Comparison of ENCODE assay signal across 8 cellular contexts in genomic region chr14:64232095-64232830, GRCh38.
A peak's percentile ranks its signal among the peaks of the same experiment; 100 is the strongest.
DNase-seq lines count a peak whose midpoint lies in the region; ATAC-seq, FAIRE-seq and TF ChIP-seq lines count a peak whose summit lies in the region.

No MANE protein-coding gene starts in this region.

- ATAC-seq in PC-3 (peak; percentile 89), GM19328 (IDR thresholded peaks at IDR 0.05; ENCODE audit: unreplicated experiment) (no peak)

- peak overlapping the region; percentile 48 for H3K4me2 ChIP-seq in PC-3 (ENCODE audit: low read length)

- TF ChIP-seq EP300 in transverse colon (IDR thresholded peaks at IDR 0.05; ENCODE audit: low read depth) = no peak

- intact Hi-C loops in PC-3 (cut with micrococcal nuclease) = loop anchor here (5.0 kb wide), 1 partner anchor 60 kb away; the partner anchor contains the start of gene ESR2
- intact Hi-C loops in transverse colon (cut with DNase I; ENCODE audit: low total_unique reads) = no loop called here

- H3K27ac ChIP-seq in ACC112 (ENCODE audit: low read depth, low read length) (peak overlapping the region; percentile 91), PC-3 (ENCODE audit: low read length) (peak overlapping the region; percentile 57), transverse colon (peak overlapping the region in 3 of 4 donors; percentile 6 to 20 (median 10))

- POLR2A ChIA-PET in PC-3 (lab: Charles Lee; ENCODE audit: unreplicated experiment) = no interaction called here

- BruUV-seq in PC-3 (replicated peaks; lab: Mats Ljungman, UMichigan) = no TSS peak

- H3K79me2 ChIP-seq in ACC112 (ENCODE audit: control insufficient read depth, insufficient read depth, low read length, unreplicated experiment) (no peaks in the 10 kb centered on the region), PC-3 (ENCODE audit: low read length) (no peaks in the 10 kb centered on the region)

- H2AFZ ChIP-seq in ACC112 (ENCODE audit: low read length, unreplicated experiment) = no peak overlapping the region
- no peak overlapping the region for H2AFZ ChIP-seq in PC-3 (ENCODE audit: low read length)

- WGBS in transverse colon (ENCODE audit: low coverage in 1 of 2), 2 donors = 65 to 83% methylated on average over 3 to 9 of the region's 9 CpGs

- no peaks in the 10 kb centered on the region for H3F3A ChIP-seq in PC-3 (ENCODE audit: low read length, unreplicated experiment)

- H4K20me1 ChIP-seq in PC-3 (ENCODE audit: low read length) = no peaks in the 10 kb centered on the region

- peaks cover 29% of the 10 kb centered on the region for H3K4me1 ChIP-seq in ACC112 (ENCODE audit: control insufficient read depth, insufficient read depth, low read length, unreplicated experiment)
- peaks cover 37% of the 10 kb centered on the region for H3K4me1 ChIP-seq in PC-3 (ENCODE audit: insufficient read depth, low read length)
- H3K4me1 ChIP-seq in transverse colon = no peaks in the 10 kb centered on the region

- TF ChIP-seq POLR2A in transverse colon (IDR thresholded peaks at IDR 0.05) = no peak

- no peaks in the 10 kb centered on the region; the same call in 1 of the 2 replicates for H3K9me2 ChIP-seq in PC-3 (replicated peaks; ENCODE audit: low read length)

- DNase-seq in GM19239 (ENCODE audit: insufficient read length, low spot score) (no peak), PC-3 (peak; percentile 88), fibroblast of pulmonary artery (ENCODE audit: low read depth) (peak; percentile 95), transverse colon (no peak), NCI-H446 (lab: John Stamatoyannopoulos, UW) (no peak), SK-N-DZ (ENCODE audit: low spot score) (no peak)

- in situ Hi-C loops in transverse colon (cut with MboI; ENCODE audit: low pct_ligation_motif_present in 1 of 4, low pct_unique_long_range_greater_than_20kb in 1 of 4, low sequenced_read_pairs in 3 of 4) = no loop called here

- CTCF ChIA-PET in PC-3 (lab: Charles Lee) = interaction anchor here (0.8 kb wide), 1 partner anchor 193 kb away, joined by 4 read pairs; no protein-coding TSS in a partner anchor

- no peaks in the 10 kb centered on the region for H3K9me3 ChIP-seq in PC-3 (ENCODE audit: low read length)
- H3K9me3 ChIP-seq in transverse colon = no peaks in the 10 kb centered on the region

- H3K4me3 ChIP-seq in ACC112 (ENCODE audit: low read depth, low read length) = peak overlapping the region; percentile 37; the same call in 1 of the 2 replicates
- H3K4me3 ChIP-seq in PC-3 (ENCODE audit: low read length) = no peak overlapping the region
- no peak overlapping the region for H3K4me3 ChIP-seq in fibroblast of pulmonary artery (replicated peaks; ENCODE audit: low read depth, low read length)
- no peak overlapping the region for H3K4me3 ChIP-seq in transverse colon

- peaks cover 22% of the 10 kb centered on the region; the same call in 1 of the 2 replicates for H3K27me3 ChIP-seq in ACC112 (ENCODE audit: insufficient read depth, low read length)
- no peaks in the 10 kb centered on the region for H3K27me3 ChIP-seq in PC-3 (ENCODE audit: low read length)
- H3K27me3 ChIP-seq in transverse colon = no peaks in the 10 kb centered on the region

- peak; percentile 91 for FAIRE-seq in GM19239 (lab: Jason Lieb, UNC)

- no peak overlapping the region; the same call in 1 of the 2 replicates for H3K9ac ChIP-seq in PC-3 (ENCODE audit: low read length)

- TF ChIP-seq CTCF in PC-3 (conservative IDR thresholded peaks at IDR 0.05; ENCODE audit: low read depth, low read length) (no peak), fibroblast of pulmonary artery (IDR thresholded peaks at IDR 0.05; ENCODE audit: low read length, missing control alignments) (no peak), transverse colon (IDR thresholded peaks at IDR 0.05) (no peak)

- H3K36me3 ChIP-seq in ACC112 (ENCODE audit: insufficient read depth, low read length) (no peaks in the 10 kb centered on the region), PC-3 (ENCODE audit: low read depth, low read length) (no peaks in the 10 kb centered on the region), transverse colon (peaks cover 0 to 13% (median 4%) of the 10 kb centered on the region in 4 donors)

Comparison
In these comparisons a context has a peak if more than half of its experiments do, and no peak if none do; other contexts are left out.
1. H3K27ac ChIP-seq: peak in every context shown above with its lines; median percentile 91 in ACC112; 57 in PC-3; 10 in transverse colon.
2. DNase-seq: peak in PC-3 (single experiment) and fibroblast of pulmonary artery (single experiment); none in GM19239 (single experiment), transverse colon (single experiment), NCI-H446 (0 of 2) and SK-N-DZ (single experiment).